ENCODE assay signal across 9 cellular contexts in the genomic region with DNA sequence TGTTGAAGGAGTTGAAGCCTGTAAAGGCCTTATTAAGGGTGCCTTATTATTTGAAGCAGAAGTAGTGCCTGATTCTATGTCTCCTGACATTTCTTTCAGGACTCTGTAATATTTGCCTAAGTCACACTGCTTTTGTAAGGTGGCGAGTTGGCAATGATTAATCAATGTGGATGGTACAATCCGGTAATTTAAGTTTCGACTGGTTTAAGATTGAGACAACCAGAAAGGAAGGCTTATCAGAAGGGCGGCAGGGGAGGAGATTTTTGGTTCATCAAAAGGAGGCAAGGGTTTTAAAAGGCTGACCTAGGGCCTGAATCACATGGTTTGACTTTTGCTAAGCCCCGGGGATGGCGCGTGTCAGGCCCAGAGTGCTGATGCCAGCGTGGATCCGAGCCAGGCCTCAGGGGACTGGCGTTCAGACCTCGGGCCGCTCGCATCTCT. TPM values are rescaled to one million over a fixed set of nuclear protein-coding genes. Genes with fewer than 3 reads are reported as not detected.
DNase-seq lines count a peak whose midpoint lies in the region; ATAC-seq and TF ChIP-seq lines count a peak whose summit lies in the region.
"Had no signal": no experiment of that assay in that cellular context is flagged by ENCODE, and none has a peak within 500 bp of the region (broad histone marks: within the 10 kb centered on the region; RNA-seq: fewer than 3 reads in every experiment).

No MANE protein-coding gene starts in this region.

- peak overlapping the region; percentile 69 for H3K4me3 ChIP-seq in NT2/D1 (ENCODE audit: insufficient read length, low read depth)

- no peaks in the 10 kb centered on the region for H3K9me3 Mint-ChIP-seq in CD4-positive, alpha-beta T cell
- H3K9me3 Mint-ChIP-seq in endothelial cell (ENCODE audit: unreplicated experiment) (no peaks in the 10 kb centered on the region), osteocyte (ENCODE audit: unreplicated experiment) (no peaks in the 10 kb centered on the region)

- no peak for DNase-seq in CD4-positive, alpha-beta T cell
- DNase-seq in NT2/D1 (ENCODE audit: low read depth, low spot score), result no peak
- DNase-seq in endothelial cell (ENCODE audit: low spot score), result no peak
- DNase-seq in osteocyte (ENCODE audit: extremely low spot score, unreplicated experiment), result no peak
- DNase-seq in SIG-M5 (lab: John Stamatoyannopoulos, UW), result no peak
- DNase-seq in kidney glomerular epithelial cell (lab: John Stamatoyannopoulos, UW), result no peak
- no peak for DNase-seq in NCI-H2227 treated with DMSO at 0.1 percent for 48 hours (lab: John Stamatoyannopoulos, UW)

- peaks cover 31% of the 10 kb centered on the region for H3K36me3 Mint-ChIP-seq in CD4-positive, alpha-beta T cell (ENCODE audit: low read depth)
- no peaks in the 10 kb centered on the region for H3K36me3 Mint-ChIP-seq in endothelial cell (ENCODE audit: low read depth, unreplicated experiment)
- H3K36me3 Mint-ChIP-seq in osteocyte (ENCODE audit: unreplicated experiment), result no peaks in the 10 kb centered on the region

- peak overlapping the region; percentile 96 for H3K27ac Mint-ChIP-seq in CD4-positive, alpha-beta T cell
- peak overlapping the region; percentile 84 for H3K27ac Mint-ChIP-seq in endothelial cell (ENCODE audit: unreplicated experiment)
- H3K27ac Mint-ChIP-seq in osteocyte (ENCODE audit: unreplicated experiment), result peak overlapping the region; percentile 99

- H3K9me3 ChIP-seq in CD4-positive, alpha-beta T cell (ENCODE audit: control insufficient read depth, low read length), result no peaks in the 10 kb centered on the region
- no peaks in the 10 kb centered on the region for H3K9me3 ChIP-seq in NT2/D1 (ENCODE audit: insufficient read depth, low read length)

- H3K27ac ChIP-seq in CD4-positive, alpha-beta T cell (ENCODE audit: low read depth, low read length), result peak overlapping the region; percentile 86

- H3K27me3 ChIP-seq in CD4-positive, alpha-beta T cell (ENCODE audit: control insufficient read depth, insufficient read depth, low read length), result no peaks in the 10 kb centered on the region
- no peaks in the 10 kb centered on the region for H3K27me3 ChIP-seq in NT2/D1 (ENCODE audit: insufficient read depth, insufficient read length)

- no peaks in the 10 kb centered on the region for H3K36me3 ChIP-seq in NT2/D1 (ENCODE audit: insufficient read depth, insufficient read length, low read length)

- no peak for TF ChIP-seq CTCF in CD4-positive, alpha-beta T cell (IDR thresholded peaks at IDR 0.05)
- TF ChIP-seq CTCF in endothelial cell (IDR thresholded peaks at IDR 0.05; ENCODE audit: unreplicated experiment) (no peak), osteocyte (IDR thresholded peaks at IDR 0.05) (no peak)

- intact Hi-C loops in CD4-positive, alpha-beta T cell (cut with DNase I, micrococcal nuclease), result loop anchor here (2.0 to 10.0 kb wide), 7 partner anchors 59 to 953 kb away; a partner anchor contains a TSS

- no peak for ATAC-seq in CD4-positive, alpha-beta T cell (ENCODE audit: poor library complexity)
- no peak for ATAC-seq in HG03108 (IDR thresholded peaks at IDR 0.05; ENCODE audit: unreplicated experiment)

- POLR2A ChIA-PET in CD4-positive, alpha-beta T cell (lab: Charles Lee), result interaction anchor here (3.2 kb wide), 1 partner anchor 60 kb away, joined by 31 read pairs; a partner anchor contains a TSS

- peaks cover 6% of the 10 kb centered on the region for H3K27me3 Mint-ChIP-seq in CD4-positive, alpha-beta T cell
- H3K27me3 Mint-ChIP-seq in endothelial cell (ENCODE audit: unreplicated experiment) (peaks cover 3% of the 10 kb centered on the region), osteocyte (ENCODE audit: unreplicated experiment) (peaks cover 8% of the 10 kb centered on the region)

- no peaks in the 10 kb centered on the region for H3K4me1 ChIP-seq in NT2/D1 (ENCODE audit: insufficient read depth, insufficient read length)

- peaks cover 54% of the 10 kb centered on the region for H3K4me1 Mint-ChIP-seq in CD4-positive, alpha-beta T cell (ENCODE audit: low read depth)
- H3K4me1 Mint-ChIP-seq in endothelial cell (ENCODE audit: unreplicated experiment), result peaks cover 29% of the 10 kb centered on the region
- peaks cover 32% of the 10 kb centered on the region for H3K4me1 Mint-ChIP-seq in osteocyte (ENCODE audit: unreplicated experiment)

- CTCF ChIA-PET in CD4-positive, alpha-beta T cell (lab: Charles Lee), result no interaction called here

- peak overlapping the region; percentile 93 for H3K9ac ChIP-seq in NT2/D1 (ENCODE audit: insufficient read length, low read depth)

- H3K4me3 Mint-ChIP-seq in CD4-positive, alpha-beta T cell, result peak overlapping the region; percentile 98
- peak overlapping the region; percentile 94 for H3K4me3 Mint-ChIP-seq in endothelial cell (ENCODE audit: unreplicated experiment)
- peak overlapping the region; percentile 95 for H3K4me3 Mint-ChIP-seq in osteocyte (ENCODE audit: unreplicated experiment)

RNA-seq across cellular contexts. Expression of a gene that starts 0.8 kb away (rescaled TPM):
- total RNA-seq in CD4-positive, alpha-beta T cell, result 10 to 100 TPM; 39.1 to 44.1 TPM
- total RNA-seq in endothelial cell (ENCODE audit: unreplicated experiment), result 30.7 TPM
- 45.1 and 61.4 TPM in 2 replicates for total RNA-seq in osteocyte

RNA-seq across cellular contexts. Expression of a gene that starts 19.8 kb away (rescaled TPM):
- not detected for total RNA-seq in CD4-positive, alpha-beta T cell
- not detected for total RNA-seq in endothelial cell (ENCODE audit: unreplicated experiment)
- not detected in 2 replicates for total RNA-seq in osteocyte
- total RNA-seq: dermis blood vessel endothelial cell had no signal

RNA-seq across cellular contexts. Expression of a gene that starts 59.9 kb away (rescaled TPM):
- total RNA-seq in CD4-positive, alpha-beta T cell, result 10 to 100 TPM; 42.0 to 46.8 TPM
- total RNA-seq in endothelial cell (ENCODE audit: unreplicated experiment), result 43.8 TPM
- 49.7 and 53.5 TPM in 2 replicates for total RNA-seq in osteocyte
